In genomic region chr10:6737080-6737641, GRCh38 we compare ENCODE assay signal across 11 cellular contexts.
DNase-seq lines count a peak whose midpoint lies in the region; ATAC-seq and TF ChIP-seq lines count a peak whose summit lies in the region.
"Had no signal": no experiment of that assay in that cellular context is flagged by ENCODE, and none has a peak within 500 bp of the region (broad histone marks: within the 10 kb centered on the region; RNA-seq: fewer than 3 reads in every experiment).

No MANE protein-coding gene starts in this region.

- H3K4me1 ChIP-seq in body of pancreas (peaks cover 12% of the 10 kb centered on the region), suprapubic skin (peaks cover 18% of the 10 kb centered on the region), BE2C (no peaks in the 10 kb centered on the region)

- WGBS in body of pancreas, 2 donors = 56 to 59% methylated on average over 9 of the region's 9 CpGs
- WGBS in suprapubic skin = 47% methylated on average over 9 of the region's 9 CpGs

- peak; percentile 92 for DNase-seq in HT1080 (ENCODE audit: low read depth)
- DNase-seq in body of pancreas = no peak
- DNase-seq in iPS-NIHi11 (ENCODE audit: low spot score) = peak; percentile 67
- no peak for DNase-seq in suprapubic skin (ENCODE audit: low spot score in 2 of 2)
- DNase-seq in BE2C = no peak
- no peak for DNase-seq in NCI-H2107 (lab: John Stamatoyannopoulos, UW)
- no peak for DNase-seq in NCI-H2029 treated with DMSO at 0.1 percent for 48 hours (lab: John Stamatoyannopoulos, UW)
- DNase-seq in effector CD4-positive, alpha-beta T cell = no peak
- DNase-seq: DMS79, GOT3 had no signal

- no peak overlapping the region for H3K27ac ChIP-seq in body of pancreas
- no peak overlapping the region for H3K27ac ChIP-seq in suprapubic skin
- H3K27ac ChIP-seq: VCaP had no signal

- no peaks in the 10 kb centered on the region for H3K27me3 ChIP-seq in body of pancreas
- H3K27me3 ChIP-seq in suprapubic skin = peaks cover 29% of the 10 kb centered on the region
- H3K27me3 ChIP-seq in BE2C = no peaks in the 10 kb centered on the region

- intact Hi-C loops in body of pancreas (cut with DNase I) = no loop called here

- TF ChIP-seq CTCF in body of pancreas (IDR thresholded peaks at IDR 0.05) = no peak
- no peak for TF ChIP-seq CTCF in suprapubic skin (IDR thresholded peaks at IDR 0.05)
- no peak for TF ChIP-seq CTCF in BE2C (IDR thresholded peaks at IDR 0.05; ENCODE audit: low read depth, low read length)

- no peak for TF ChIP-seq EP300 in suprapubic skin (IDR thresholded peaks at IDR 0.05)

- ATAC-seq in body of pancreas = peak; percentile 45

- H3K36me3 ChIP-seq in body of pancreas (replicated peaks in 1 of 2; ENCODE audit: insufficient read depth in 1 of 2, low read depth in 2 of 2) (no peaks in the 10 kb centered on the region), suprapubic skin (no peaks in the 10 kb centered on the region), BE2C (no peaks in the 10 kb centered on the region)

- TF ChIP-seq POLR2A in body of pancreas (IDR thresholded peaks at IDR 0.05) = no peak
- no peak for TF ChIP-seq POLR2A in suprapubic skin (IDR thresholded peaks at IDR 0.05)

- H3K4me3 ChIP-seq in body of pancreas (no peak overlapping the region), suprapubic skin (peak overlapping the region; percentile 5), BE2C (ENCODE audit: low read depth, low read length) (no peak overlapping the region)

- no peaks in the 10 kb centered on the region for H3K9me3 ChIP-seq in body of pancreas
- no peaks in the 10 kb centered on the region for H3K9me3 ChIP-seq in suprapubic skin
- no peaks in the 10 kb centered on the region for H3K9me3 ChIP-seq in BE2C

Comparison
In these comparisons a context has a peak if more than half of its experiments do, and no peak if none do; other contexts are left out.
1. DNase-seq: peak in HT1080 (single experiment) and iPS-NIHi11 (single experiment); none in body of pancreas (0 of 4), suprapubic skin (0 of 2), BE2C (single experiment), NCI-H2107 (single experiment), NCI-H2029 treated with DMSO at 0.1 percent for 48 hours (single experiment) and effector CD4-positive, alpha-beta T cell (single experiment).